In the genomic region with DNA sequence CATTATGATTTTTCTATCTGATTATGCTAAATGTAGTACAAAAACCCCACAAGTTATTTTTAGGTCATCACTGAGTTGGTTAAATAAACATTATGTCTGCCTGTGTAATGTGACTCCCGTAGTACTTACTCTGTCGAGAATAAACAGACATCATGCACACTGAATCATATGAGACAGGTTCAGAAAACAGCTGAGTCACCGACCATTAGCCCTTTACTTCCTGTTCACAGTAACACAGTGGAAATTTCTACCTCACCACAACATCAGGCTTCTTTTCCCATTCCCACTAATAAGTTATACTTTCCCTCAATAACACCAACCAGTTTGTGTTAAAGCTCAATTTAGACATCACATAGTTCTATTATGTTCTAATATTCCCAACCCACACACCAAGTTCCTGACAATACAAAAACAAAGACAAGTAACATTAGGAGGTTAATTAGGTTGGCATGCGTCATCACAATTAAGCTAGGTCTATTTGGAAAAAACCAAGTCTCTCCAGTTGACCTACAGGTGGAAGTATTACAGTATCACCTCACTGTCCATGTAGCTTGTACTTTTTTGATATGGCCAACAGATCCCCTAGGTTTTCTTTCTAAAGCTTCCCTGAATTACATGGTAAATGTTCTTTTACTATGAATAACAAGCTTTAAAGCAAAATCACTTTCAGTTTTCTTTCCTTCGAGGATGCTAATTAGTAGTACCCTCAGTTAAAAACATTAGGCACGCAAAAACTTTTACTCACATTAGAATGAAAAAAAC, we compare ENCODE assay signal across 8 cellular contexts.
A peak's percentile ranks its signal among the peaks of the same experiment; 100 is the strongest.
DNase-seq lines count a peak whose midpoint lies in the region; ATAC-seq and TF ChIP-seq lines count a peak whose summit lies in the region.

No MANE protein-coding gene starts in this region.

- POLR2A ChIA-PET in activated CD4-positive, alpha-beta memory T cell treated with anti-CD3 and anti-CD28 coated beads for 36 hours (lab: Charles Lee): interaction anchor here (0.6 to 1.0 kb wide), 2 partner anchors 12 to 90 kb away, joined by 3 to 5 read pairs; no protein-coding TSS in a partner anchor

- no peaks in the 10 kb centered on the region for H3K27me3 Mint-ChIP-seq in activated CD4-positive, alpha-beta memory T cell treated with anti-CD3 and anti-CD28 coated beads for 36 hours

- ATAC-seq in GM19043 (IDR thresholded peaks at IDR 0.05; ENCODE audit: low read depth, unreplicated experiment) (peak; percentile 77), HG03432 (IDR thresholded peaks at IDR 0.05; ENCODE audit: unreplicated experiment) (peak; percentile 89), omental fat pad (ENCODE audit: low FRiP score) (peak; percentile 99)

- peaks cover 18% of the 10 kb centered on the region for H3K4me1 Mint-ChIP-seq in activated CD4-positive, alpha-beta memory T cell treated with anti-CD3 and anti-CD28 coated beads for 36 hours (ENCODE audit: low read depth)

- peak overlapping the region; percentile 83 for H3K27ac Mint-ChIP-seq in activated CD4-positive, alpha-beta memory T cell treated with anti-CD3 and anti-CD28 coated beads for 36 hours

- TF ChIP-seq CTCF in fibroblast of pulmonary artery (IDR thresholded peaks at IDR 0.05; ENCODE audit: low read length, missing control alignments) (no peak), omental fat pad (IDR thresholded peaks at IDR 0.05) (no peak)

- no peaks in the 10 kb centered on the region for H3K36me3 Mint-ChIP-seq in activated CD4-positive, alpha-beta memory T cell treated with anti-CD3 and anti-CD28 coated beads for 36 hours

- no peaks in the 10 kb centered on the region for H3K9me3 Mint-ChIP-seq in activated CD4-positive, alpha-beta memory T cell treated with anti-CD3 and anti-CD28 coated beads for 36 hours

- intact Hi-C loops in activated CD4-positive, alpha-beta memory T cell treated with anti-CD3 and anti-CD28 coated beads for 36 hours (cut with micrococcal nuclease): loop anchor here (1.0 kb wide), 2 partner anchors 30 to 90 kb away; no protein-coding TSS in a partner anchor

- peak overlapping the region; percentile 48 for H3K4me3 Mint-ChIP-seq in activated CD4-positive, alpha-beta memory T cell treated with anti-CD3 and anti-CD28 coated beads for 36 hours

- H3K4me3 ChIP-seq in fibroblast of pulmonary artery (replicated peaks; ENCODE audit: low read depth, low read length): peak overlapping the region; percentile 4

- CTCF ChIA-PET in activated CD4-positive, alpha-beta memory T cell treated with anti-CD3 and anti-CD28 coated beads for 36 hours (lab: Charles Lee): interaction anchor here (1.0 kb wide), 1 partner anchor 90 kb away, joined by 4 read pairs; no protein-coding TSS in a partner anchor

- DNase-seq in COR-L47 (lab: John Stamatoyannopoulos, UW): peak; percentile 71
- peak; percentile 68 for DNase-seq in NCI-H2227 (lab: John Stamatoyannopoulos, UW; ENCODE audit: unreplicated experiment)
- DNase-seq in activated CD4-positive, alpha-beta memory T cell treated with anti-CD3 and anti-CD28 coated beads for 36 hours: peak; percentile 29
- DNase-seq in fibroblast of pulmonary artery (ENCODE audit: low read depth): peak; percentile 99
- no peak for DNase-seq in omental fat pad (ENCODE audit: low spot score)
- DNase-seq in cerebellar nuclear complex (lab: John Stamatoyannopoulos, UW): no peak

Comparison
In these comparisons a context has a peak if more than half of its experiments do, and no peak if none do; other contexts are left out.
1. DNase-seq: peak in COR-L47 (single experiment), NCI-H2227 (single experiment), activated CD4-positive, alpha-beta memory T cell treated with anti-CD3 and anti-CD28 coated beads for 36 hours (single experiment) and fibroblast of pulmonary artery (single experiment); none in omental fat pad (single experiment) and cerebellar nuclear complex (0 of 2).
2. Peak in every context shown above with its lines, with median percentiles within 50 percentile points of each other: ATAC-seq.